ENCODE assay signal across 11 cellular contexts in the genomic region with DNA sequence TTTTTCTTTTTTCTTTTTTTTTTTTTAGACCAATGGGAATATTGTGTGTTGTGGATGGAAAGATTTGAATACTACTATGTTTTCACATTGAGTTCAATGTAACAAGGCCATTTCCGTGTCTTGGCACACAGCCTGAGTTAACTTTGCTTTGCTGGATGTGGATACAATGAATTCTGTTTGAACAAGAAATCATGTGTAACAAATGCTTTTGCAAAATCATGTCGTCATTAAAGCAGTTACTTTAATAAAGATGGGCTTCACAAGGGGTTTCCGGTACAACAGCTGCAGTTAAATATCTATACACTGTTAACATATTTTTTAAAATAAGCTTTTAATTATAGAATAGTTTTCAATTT. TPM values are rescaled to one million over a fixed set of nuclear protein-coding genes. Genes with fewer than 3 reads are reported as not detected.
A peak's percentile ranks its signal among the peaks of the same experiment; 100 is the strongest.
DNase-seq lines count a peak whose midpoint lies in the region; ATAC-seq and FAIRE-seq lines count a peak whose summit lies in the region.
"Had no signal": no experiment of that assay in that cellular context is flagged by ENCODE, and none has a peak within 500 bp of the region (broad histone marks: within the 10 kb centered on the region; RNA-seq: fewer than 3 reads in every experiment).

No MANE protein-coding gene starts in this region.

- no peaks in the 10 kb centered on the region for H3K4me1 ChIP-seq in effector memory CD4-positive, alpha-beta T cell (ENCODE audit: control insufficient read depth, insufficient read depth, low read length, poor library complexity, severe bottlenecking)
- H3K4me1 ChIP-seq: SJCRH30 had no signal

- CTCF ChIA-PET in activated CD8-positive, alpha-beta T cell treated with anti-CD3 and anti-CD28 coated beads, Interleukin-2, amount 10 ng/mL, durations not matched to agents 7 days and 5 days (lab: Charles Lee) = interaction anchor here (1.5 to 4.7 kb wide), 2 partner anchors 49 to 99 kb away, joined by 8 to 40 read pairs; a partner anchor contains a TSS

- H3K27me3 Mint-ChIP-seq in activated CD8-positive, alpha-beta T cell treated with anti-CD3 and anti-CD28 coated beads, Interleukin-2, amount 10 ng/mL, durations not matched to agents 7 days and 5 days (ENCODE audit: low read depth) = no peaks in the 10 kb centered on the region

- no peak overlapping the region for H3K27ac Mint-ChIP-seq in activated CD8-positive, alpha-beta T cell treated with anti-CD3 and anti-CD28 coated beads, Interleukin-2, amount 10 ng/mL, durations not matched to agents 7 days and 5 days
- H3K27ac Mint-ChIP-seq: activated naive CD4-positive, alpha-beta T cell treated with anti-CD3 and anti-CD28 coated beads, Interleukin-2, amount 50 U/mL, for 72 hours had no signal

- peak; percentile 24 for FAIRE-seq in colon (lab: Jason Lieb, UNC)

- POLR2A ChIA-PET in activated CD8-positive, alpha-beta T cell treated with anti-CD3 and anti-CD28 coated beads, Interleukin-2, amount 10 ng/mL, durations not matched to agents 7 days and 5 days (lab: Charles Lee) = no interaction called here

- ATAC-seq in GM18498 (IDR thresholded peaks at IDR 0.05; ENCODE audit: unreplicated experiment) = peak; percentile 21
- ATAC-seq in activated CD8-positive, alpha-beta T cell treated with anti-CD3 and anti-CD28 coated beads, Interleukin-2, amount 10 ng/mL, durations not matched to agents 7 days and 5 days = no peak
- ATAC-seq: activated naive CD4-positive, alpha-beta T cell treated with anti-CD3 and anti-CD28 coated beads, Interleukin-2, amount 50 U/mL, for 72 hours had no signal

- no peaks in the 10 kb centered on the region for H3K27me3 ChIP-seq in effector memory CD4-positive, alpha-beta T cell (replicated peaks; ENCODE audit: control insufficient read depth, insufficient read depth, low read length, poor library complexity, severe bottlenecking)
- H3K27me3 ChIP-seq: SJCRH30 had no signal

- no peak overlapping the region for H3K27ac ChIP-seq in effector memory CD4-positive, alpha-beta T cell (ENCODE audit: insufficient read depth, low read length, poor library complexity, severe bottlenecking)
- H3K27ac ChIP-seq: SJCRH30 had no signal

- no peaks in the 10 kb centered on the region for H3K9me3 ChIP-seq in effector memory CD4-positive, alpha-beta T cell (ENCODE audit: control insufficient read depth, low read length)
- H3K9me3 ChIP-seq: SJCRH30 had no signal

- peak; percentile 16 for DNase-seq in HuH-7.5 (ENCODE audit: low spot score)
- DNase-seq in pulmonary artery endothelial cell (ENCODE audit: low read depth, low spot score) = peak; percentile 74
- no peak for DNase-seq in NCI-H2107 (lab: John Stamatoyannopoulos, UW)
- no peak for DNase-seq in effector memory CD4-positive, alpha-beta T cell
- DNase-seq in dedifferentiated amniotic fluid mesenchymal stem cell (ENCODE audit: extremely low spot score) = no peak
- DNase-seq in activated CD8-positive, alpha-beta T cell treated with anti-CD3 and anti-CD28 coated beads, Interleukin-2, amount 10 ng/mL, durations not matched to agents 7 days and 5 days = no peak

- H3K4me1 Mint-ChIP-seq in activated CD8-positive, alpha-beta T cell treated with anti-CD3 and anti-CD28 coated beads, Interleukin-2, amount 10 ng/mL, durations not matched to agents 7 days and 5 days (ENCODE audit: low read depth) = peaks cover 29% of the 10 kb centered on the region

- no peak overlapping the region for H3K4me3 ChIP-seq in effector memory CD4-positive, alpha-beta T cell (ENCODE audit: insufficient read depth, low read depth, low read length, poor library complexity, severe bottlenecking)
- H3K4me3 ChIP-seq: lung, SJCRH30 had no signal

- no peaks in the 10 kb centered on the region for H3K36me3 ChIP-seq in effector memory CD4-positive, alpha-beta T cell (ENCODE audit: control insufficient read depth, insufficient read depth, low read length)
- H3K36me3 ChIP-seq: SJCRH30 had no signal

- peaks cover 7% of the 10 kb centered on the region for H3K36me3 Mint-ChIP-seq in activated CD8-positive, alpha-beta T cell treated with anti-CD3 and anti-CD28 coated beads, Interleukin-2, amount 10 ng/mL, durations not matched to agents 7 days and 5 days (ENCODE audit: low read depth)
- H3K36me3 Mint-ChIP-seq: activated naive CD4-positive, alpha-beta T cell treated with anti-CD3 and anti-CD28 coated beads, Interleukin-2, amount 50 U/mL, for 72 hours had no signal

- H3K9me3 Mint-ChIP-seq in activated CD8-positive, alpha-beta T cell treated with anti-CD3 and anti-CD28 coated beads, Interleukin-2, amount 10 ng/mL, durations not matched to agents 7 days and 5 days (ENCODE audit: insufficient read depth) = no peaks in the 10 kb centered on the region
- H3K9me3 Mint-ChIP-seq: activated naive CD4-positive, alpha-beta T cell treated with anti-CD3 and anti-CD28 coated beads, Interleukin-2, amount 50 U/mL, for 72 hours had no signal

- H3K4me3 Mint-ChIP-seq in activated CD8-positive, alpha-beta T cell treated with anti-CD3 and anti-CD28 coated beads, Interleukin-2, amount 10 ng/mL, durations not matched to agents 7 days and 5 days = no peak overlapping the region

RNA-seq across cellular contexts. Expression of a gene that starts 13.5 kb away (rescaled TPM):
- 5.7 and 6.4 TPM in 2 replicates for total RNA-seq in pulmonary artery endothelial cell
- total RNA-seq in activated CD8-positive, alpha-beta T cell treated with anti-CD3 and anti-CD28 coated beads, Interleukin-2, amount 10 ng/mL, durations not matched to agents 7 days and 5 days = 10 to 100 TPM; 14.2 to 14.9 TPM

RNA-seq across cellular contexts. Expression of a gene that starts 48.8 kb away (rescaled TPM):
- total RNA-seq in pulmonary artery endothelial cell = 28.6 and 35.8 TPM in 2 replicates
- 10 to 100 TPM; 19.5 to 20.4 TPM for total RNA-seq in activated CD8-positive, alpha-beta T cell treated with anti-CD3 and anti-CD28 coated beads, Interleukin-2, amount 10 ng/mL, durations not matched to agents 7 days and 5 days

Comparison
In these comparisons a context has a peak if more than half of its experiments do, and no peak if none do; other contexts are left out.
1. DNase-seq: peak in HuH-7.5 (single experiment) and pulmonary artery endothelial cell (single experiment); none in NCI-H2107 (single experiment), effector memory CD4-positive, alpha-beta T cell (0 of 3), dedifferentiated amniotic fluid mesenchymal stem cell (single experiment) and activated CD8-positive, alpha-beta T cell treated with anti-CD3 and anti-CD28 coated beads, Interleukin-2, amount 10 ng/mL, durations not matched to agents 7 days and 5 days (single experiment).